Comparison of ENCODE assay signal across 20 cellular contexts in genomic region chr7:135879238-135879637, GRCh38.
A peak's percentile ranks its signal among the peaks of the same experiment; 100 is the strongest.
DNase-seq lines count a peak whose midpoint lies in the region; ATAC-seq and TF ChIP-seq lines count a peak whose summit lies in the region.
"Had no signal": no experiment of that assay in that cellular context is flagged by ENCODE, and none has a peak within 500 bp of the region (broad histone marks: within the 10 kb centered on the region; RNA-seq: fewer than 3 reads in every experiment).

No MANE protein-coding gene starts in this region.

- intact Hi-C loops in A673 (cut with micrococcal nuclease; ENCODE audit: unreplicated experiment): no loop called here

- no TSS peak for BruUV-seq in A673 (replicated peaks; lab: Mats Ljungman, UMichigan)

- no peak overlapping the region for H3K4me3 ChIP-seq in A673 (ENCODE audit: low read depth, low read length, poor library complexity, severe bottlenecking)
- H3K4me3 ChIP-seq: neural progenitor cell, SJSA1 had no signal

- TF ChIP-seq CTCF in RWPE1 (conservative IDR thresholded peaks at IDR 0.05; ENCODE audit: low read depth) (no peak), A673 (conservative IDR thresholded peaks at IDR 0.05; ENCODE audit: low read depth, low read length) (no peak)

- POLR2A ChIA-PET in RWPE1 (lab: Yijun Ruan, JAX; ENCODE audit: low non-redundant PET) (no interaction called here), A673 (lab: Charles Lee; ENCODE audit: low non-redundant PET) (no interaction called here)

- H3K4me1 ChIP-seq in A673 (ENCODE audit: insufficient read depth, low read length, poor library complexity, severe bottlenecking): no peaks in the 10 kb centered on the region
- H3K4me1 ChIP-seq: neural progenitor cell, SJSA1 had no signal

- no peaks in the 10 kb centered on the region for H3K36me3 ChIP-seq in A673 (ENCODE audit: insufficient read depth, low read length, poor library complexity, severe bottlenecking)
- H3K36me3 ChIP-seq: neural progenitor cell, SJSA1 had no signal

- H3K27ac ChIP-seq in RWPE1 (no peak overlapping the region), epithelial cell of prostate (peak overlapping the region; percentile 59), A673 (ENCODE audit: low read depth, low read length, poor library complexity, severe bottlenecking) (no peak overlapping the region)
- H3K27ac ChIP-seq: neural progenitor cell, SJSA1 had no signal

- DNase-seq in EH (ENCODE audit: low read depth) (peak; percentile 65), RWPE1 (ENCODE audit: low spot score) (peak; percentile 13), epithelial cell of prostate (ENCODE audit: low read depth, low spot score) (no peak), myocyte (ENCODE audit: low read depth) (peak; percentile 82), A673 (ENCODE audit: low spot score) (no peak), NCI-H748 (lab: John Stamatoyannopoulos, UW; ENCODE audit: unreplicated experiment) (no peak)
- no peak for DNase-seq in activated effector memory CD4-positive, alpha-beta T cell treated with Interleukin-2 at 50 U/mL for 16 hours
- DNase-seq: activated CD4-positive, alpha-beta T cell treated with anti-CD3 and anti-CD28 coated beads for 4 hours; Caco-2; effector memory CD8-positive, alpha-beta T cell; glutamatergic neuron; GOT3; NCI-H1694; NCI-H446 treated with DMSO at 0.1 percent for 48 hours; retina; stimulated activated CD4-positive, alpha-beta T cell treated with anti-CD3 and anti-CD28 coated beads, Interleukin-2, amount 100 ng/mL, for 24 hours; T-helper 9 cell had no signal

- H3K9me3 ChIP-seq in A673 (ENCODE audit: low read depth, low read length, poor library complexity, severe bottlenecking): no peaks in the 10 kb centered on the region
- H3K9me3 ChIP-seq: Caco-2 had no signal

- ATAC-seq in GM18519 (IDR thresholded peaks at IDR 0.05; ENCODE audit: low FRiP score, unreplicated experiment): no peak
- ATAC-seq: effector memory CD8-positive, alpha-beta T cell had no signal

- H3K27me3 ChIP-seq in A673 (replicated peaks; ENCODE audit: insufficient read depth, low read depth, low read length, poor library complexity): no peaks in the 10 kb centered on the region
- H3K27me3 ChIP-seq: neural progenitor cell, SJSA1 had no signal

- CTCF ChIA-PET in RWPE1 (lab: Yijun Ruan, JAX) (no interaction called here), A673 (lab: Charles Lee) (no interaction called here)

Comparison
In these comparisons a context has a peak if more than half of its experiments do, and no peak if none do; other contexts are left out.
1. DNase-seq: peak in EH (single experiment), RWPE1 (single experiment) and myocyte (single experiment); none in epithelial cell of prostate (single experiment), activated effector memory CD4-positive, alpha-beta T cell treated with Interleukin-2 at 50 U/mL for 16 hours (single experiment), A673 (single experiment) and NCI-H748 (single experiment).